Comparison of ENCODE assay signal across 1 cellular context in the genomic region with DNA sequence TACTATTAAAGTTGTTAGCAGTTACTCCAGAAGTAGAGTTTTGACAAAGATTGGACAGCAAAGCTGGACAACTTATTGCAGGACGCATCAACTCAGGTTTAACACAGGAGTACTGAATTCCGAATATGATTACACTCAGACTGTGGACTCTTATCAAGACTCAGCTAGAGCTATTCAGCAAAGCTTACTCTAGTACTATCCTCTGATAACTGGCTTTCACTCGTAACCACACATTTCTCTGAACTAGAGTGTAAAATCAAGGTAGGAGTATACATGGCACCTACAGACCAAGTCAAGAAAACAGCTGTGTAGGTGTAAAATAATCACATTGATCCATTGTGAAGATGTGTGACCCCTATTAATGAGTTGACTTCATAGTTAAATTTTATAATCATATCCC.
TF ChIP-seq lines count a peak whose summit lies in the region.

No MANE protein-coding gene starts in this region.

TF ChIP-seq in GM23338, 12 proteins besides CTCF, POLR2A, EP300 and RAD21 (continued from another document):
- TF ChIP-seq, protein P1, sequence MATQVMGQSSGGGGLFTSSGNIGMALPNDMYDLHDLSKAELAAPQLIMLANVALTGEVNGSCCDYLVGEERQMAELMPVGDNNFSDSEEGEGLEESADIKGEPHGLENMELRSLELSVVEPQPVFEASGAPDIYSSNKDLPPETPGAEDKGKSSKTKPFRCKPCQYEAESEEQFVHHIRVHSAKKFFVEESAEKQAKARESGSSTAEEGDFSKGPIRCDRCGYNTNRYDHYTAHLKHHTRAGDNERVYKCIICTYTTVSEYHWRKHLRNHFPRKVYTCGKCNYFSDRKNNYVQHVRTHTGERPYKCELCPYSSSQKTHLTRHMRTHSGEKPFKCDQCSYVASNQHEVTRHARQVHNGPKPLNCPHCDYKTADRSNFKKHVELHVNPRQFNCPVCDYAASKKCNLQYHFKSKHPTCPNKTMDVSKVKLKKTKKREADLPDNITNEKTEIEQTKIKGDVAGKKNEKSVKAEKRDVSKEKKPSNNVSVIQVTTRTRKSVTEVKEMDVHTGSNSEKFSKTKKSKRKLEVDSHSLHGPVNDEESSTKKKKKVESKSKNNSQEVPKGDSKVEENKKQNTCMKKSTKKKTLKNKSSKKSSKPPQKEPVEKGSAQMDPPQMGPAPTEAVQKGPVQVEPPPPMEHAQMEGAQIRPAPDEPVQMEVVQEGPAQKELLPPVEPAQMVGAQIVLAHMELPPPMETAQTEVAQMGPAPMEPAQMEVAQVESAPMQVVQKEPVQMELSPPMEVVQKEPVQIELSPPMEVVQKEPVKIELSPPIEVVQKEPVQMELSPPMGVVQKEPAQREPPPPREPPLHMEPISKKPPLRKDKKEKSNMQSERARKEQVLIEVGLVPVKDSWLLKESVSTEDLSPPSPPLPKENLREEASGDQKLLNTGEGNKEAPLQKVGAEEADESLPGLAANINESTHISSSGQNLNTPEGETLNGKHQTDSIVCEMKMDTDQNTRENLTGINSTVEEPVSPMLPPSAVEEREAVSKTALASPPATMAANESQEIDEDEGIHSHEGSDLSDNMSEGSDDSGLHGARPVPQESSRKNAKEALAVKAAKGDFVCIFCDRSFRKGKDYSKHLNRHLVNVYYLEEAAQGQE (IDR thresholded peaks at IDR 0.05; ENCODE audit: unreplicated experiment) = no peak
- TF ChIP-seq, protein P2, sequence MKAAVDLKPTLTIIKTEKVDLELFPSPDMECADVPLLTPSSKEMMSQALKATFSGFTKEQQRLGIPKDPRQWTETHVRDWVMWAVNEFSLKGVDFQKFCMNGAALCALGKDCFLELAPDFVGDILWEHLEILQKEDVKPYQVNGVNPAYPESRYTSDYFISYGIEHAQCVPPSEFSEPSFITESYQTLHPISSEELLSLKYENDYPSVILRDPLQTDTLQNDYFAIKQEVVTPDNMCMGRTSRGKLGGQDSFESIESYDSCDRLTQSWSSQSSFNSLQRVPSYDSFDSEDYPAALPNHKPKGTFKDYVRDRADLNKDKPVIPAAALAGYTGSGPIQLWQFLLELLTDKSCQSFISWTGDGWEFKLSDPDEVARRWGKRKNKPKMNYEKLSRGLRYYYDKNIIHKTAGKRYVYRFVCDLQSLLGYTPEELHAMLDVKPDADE (IDR thresholded peaks at IDR 0.05) = no peak
- TF ChIP-seq NANOG (IDR thresholded peaks at IDR 0.05; ENCODE audit: borderline replicate concordance) (no peak), EZH2 (IDR thresholded peaks at IDR 0.05; ENCODE audit: low read depth, unreplicated experiment) (no peak), EZH2phosphoT487 (IDR thresholded peaks at IDR 0.05; ENCODE audit: unreplicated experiment) (no peak), JUNB (IDR thresholded peaks at IDR 0.05; ENCODE audit: unreplicated experiment) (no peak), ZNF114 (CRISPR knock-in tag; IDR thresholded peaks at IDR 0.05) (no peak), STAT1 (IDR thresholded peaks at IDR 0.05; ENCODE audit: unreplicated experiment) (no peak), ZNF331 (CRISPR knock-in tag; IDR thresholded peaks at IDR 0.05; ENCODE audit: low read depth) (no peak), CREB1 (CRISPR knock-in tag; IDR thresholded peaks at IDR 0.05; ENCODE audit: low read depth) (no peak)
- TF ChIP-seq, protein P3, sequence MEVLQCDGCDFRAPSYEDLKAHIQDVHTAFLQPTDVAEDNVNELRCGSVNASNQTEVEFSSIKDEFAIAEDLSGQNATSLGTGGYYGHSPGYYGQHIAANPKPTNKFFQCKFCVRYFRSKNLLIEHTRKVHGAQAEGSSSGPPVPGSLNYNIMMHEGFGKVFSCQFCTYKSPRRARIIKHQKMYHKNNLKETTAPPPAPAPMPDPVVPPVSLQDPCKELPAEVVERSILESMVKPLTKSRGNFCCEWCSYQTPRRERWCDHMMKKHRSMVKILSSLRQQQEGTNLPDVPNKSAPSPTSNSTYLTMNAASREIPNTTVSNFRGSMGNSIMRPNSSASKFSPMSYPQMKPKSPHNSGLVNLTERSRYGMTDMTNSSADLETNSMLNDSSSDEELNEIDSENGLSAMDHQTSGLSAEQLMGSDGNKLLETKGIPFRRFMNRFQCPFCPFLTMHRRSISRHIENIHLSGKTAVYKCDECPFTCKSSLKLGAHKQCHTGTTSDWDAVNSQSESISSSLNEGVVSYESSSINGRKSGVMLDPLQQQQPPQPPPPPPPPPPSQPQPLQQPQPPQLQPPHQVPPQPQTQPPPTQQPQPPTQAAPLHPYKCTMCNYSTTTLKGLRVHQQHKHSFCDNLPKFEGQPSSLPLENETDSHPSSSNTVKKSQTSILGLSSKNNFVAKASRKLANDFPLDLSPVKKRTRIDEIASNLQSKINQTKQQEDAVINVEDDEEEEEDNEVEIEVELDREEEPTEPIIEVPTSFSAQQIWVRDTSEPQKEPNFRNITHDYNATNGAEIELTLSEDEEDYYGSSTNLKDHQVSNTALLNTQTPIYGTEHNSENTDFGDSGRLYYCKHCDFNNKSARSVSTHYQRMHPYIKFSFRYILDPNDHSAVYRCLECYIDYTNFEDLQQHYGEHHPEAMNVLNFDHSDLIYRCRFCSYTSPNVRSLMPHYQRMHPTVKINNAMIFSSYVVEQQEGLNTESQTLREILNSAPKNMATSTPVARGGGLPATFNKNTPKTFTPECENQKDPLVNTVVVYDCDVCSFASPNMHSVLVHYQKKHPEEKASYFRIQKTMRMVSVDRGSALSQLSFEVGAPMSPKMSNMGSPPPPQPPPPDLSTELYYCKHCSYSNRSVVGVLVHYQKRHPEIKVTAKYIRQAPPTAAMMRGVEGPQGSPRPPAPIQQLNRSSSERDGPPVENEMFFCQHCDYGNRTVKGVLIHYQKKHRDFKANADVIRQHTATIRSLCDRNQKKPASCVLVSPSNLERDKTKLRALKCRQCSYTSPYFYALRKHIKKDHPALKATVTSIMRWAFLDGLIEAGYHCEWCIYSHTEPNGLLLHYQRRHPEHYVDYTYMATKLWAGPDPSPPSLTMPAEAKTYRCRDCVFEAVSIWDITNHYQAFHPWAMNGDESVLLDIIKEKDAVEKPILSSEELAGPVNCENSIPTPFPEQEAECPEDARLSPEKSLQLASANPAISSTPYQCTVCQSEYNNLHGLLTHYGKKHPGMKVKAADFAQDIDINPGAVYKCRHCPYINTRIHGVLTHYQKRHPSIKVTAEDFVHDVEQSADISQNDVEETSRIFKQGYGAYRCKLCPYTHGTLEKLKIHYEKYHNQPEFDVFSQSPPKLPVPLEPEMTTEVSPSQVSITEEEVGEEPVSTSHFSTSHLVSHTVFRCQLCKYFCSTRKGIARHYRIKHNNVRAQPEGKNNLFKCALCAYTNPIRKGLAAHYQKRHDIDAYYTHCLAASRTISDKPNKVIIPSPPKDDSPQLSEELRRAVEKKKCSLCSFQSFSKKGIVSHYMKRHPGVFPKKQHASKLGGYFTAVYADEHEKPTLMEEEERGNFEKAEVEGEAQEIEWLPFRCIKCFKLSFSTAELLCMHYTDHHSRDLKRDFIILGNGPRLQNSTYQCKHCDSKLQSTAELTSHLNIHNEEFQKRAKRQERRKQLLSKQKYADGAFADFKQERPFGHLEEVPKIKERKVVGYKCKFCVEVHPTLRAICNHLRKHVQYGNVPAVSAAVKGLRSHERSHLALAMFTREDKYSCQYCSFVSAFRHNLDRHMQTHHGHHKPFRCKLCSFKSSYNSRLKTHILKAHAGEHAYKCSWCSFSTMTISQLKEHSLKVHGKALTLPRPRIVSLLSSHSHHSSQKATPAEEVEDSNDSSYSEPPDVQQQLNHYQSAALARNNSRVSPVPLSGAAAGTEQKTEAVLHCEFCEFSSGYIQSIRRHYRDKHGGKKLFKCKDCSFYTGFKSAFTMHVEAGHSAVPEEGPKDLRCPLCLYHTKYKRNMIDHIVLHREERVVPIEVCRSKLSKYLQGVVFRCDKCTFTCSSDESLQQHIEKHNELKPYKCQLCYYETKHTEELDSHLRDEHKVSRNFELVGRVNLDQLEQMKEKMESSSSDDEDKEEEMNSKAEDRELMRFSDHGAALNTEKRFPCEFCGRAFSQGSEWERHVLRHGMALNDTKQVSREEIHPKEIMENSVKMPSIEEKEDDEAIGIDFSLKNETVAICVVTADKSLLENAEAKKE (CRISPR knock-in tag; IDR thresholded peaks at IDR 0.05) = no peak
TF ChIP-seq in GM23338: peak in this region for 0.
